In the genomic region with DNA sequence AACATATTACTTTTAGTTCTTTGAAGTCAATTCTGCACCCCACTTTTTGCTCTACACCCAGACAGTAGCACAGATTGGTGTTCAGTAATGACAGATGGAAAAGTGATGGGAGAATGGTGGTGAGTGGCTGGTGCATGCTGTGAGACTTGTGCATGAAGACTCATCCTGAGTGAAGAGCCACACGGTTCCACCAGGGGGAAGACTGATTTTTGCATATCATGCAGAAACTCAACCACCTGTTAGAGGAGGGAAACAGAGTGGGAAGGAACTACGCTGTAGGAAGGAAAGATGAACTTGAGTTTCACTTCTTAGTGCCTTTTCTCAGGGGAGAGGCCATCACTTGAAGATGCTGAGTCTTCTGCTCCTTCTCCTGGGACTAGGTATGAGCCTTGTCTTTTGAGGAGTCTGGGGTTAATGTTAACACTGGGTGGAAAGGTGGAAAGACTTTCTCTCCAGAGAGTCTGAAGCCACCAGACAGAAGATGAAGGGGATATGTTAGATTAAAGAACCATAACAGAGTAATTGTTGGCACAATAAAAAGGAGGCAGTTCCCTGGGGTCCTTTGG, we compare ENCODE assay signal across 10 cellular contexts. TPM values are rescaled to one million over a fixed set of nuclear protein-coding genes. Genes with fewer than 3 reads are reported as not detected.
DNase-seq lines count a peak whose midpoint lies in the region; ATAC-seq, FAIRE-seq and TF ChIP-seq lines count a peak whose summit lies in the region.
"Had no signal": no experiment of that assay in that cellular context is flagged by ENCODE, and none has a peak within 500 bp of the region (broad histone marks: within the 10 kb centered on the region; RNA-seq: fewer than 3 reads in every experiment).

No MANE protein-coding gene starts in this region.

- no peak for TF ChIP-seq POLR2A in upper lobe of left lung (IDR thresholded peaks at IDR 0.05)

- DNase-seq in GM13976 (ENCODE audit: low spot score) (no peak), cerebellum (ENCODE audit: low spot score) (peak; percentile 38), amygdala (lab: John Stamatoyannopoulos, UW) (no peak), upper lobe of left lung (no peak), frontal cortex (ENCODE audit: low spot score in 2 of 2) (no peak), NCI-H1105 (lab: John Stamatoyannopoulos, UW) (no peak)
- DNase-seq: activated CD4-positive, CD25-positive, alpha-beta regulatory T cell treated with anti-CD3 and anti-CD28 coated beads, Interleukin-2, amount 50 U/mL, for 72 hours; gastrocnemius medialis had no signal

- ATAC-seq in GM21381 (IDR thresholded peaks at IDR 0.05; ENCODE audit: unreplicated experiment) (peak; percentile 89), HG03439 (IDR thresholded peaks at IDR 0.05; ENCODE audit: unreplicated experiment) (peak; percentile 80), upper lobe of left lung (ENCODE audit: low FRiP score in 2 of 2) (no peak)
- ATAC-seq: gastrocnemius medialis had no signal

- H3K4me3 ChIP-seq in upper lobe of left lung = no peak overlapping the region
- H3K4me3 ChIP-seq: gastrocnemius medialis had no signal

- no peaks in the 10 kb centered on the region for H3K9me3 ChIP-seq in upper lobe of left lung
- H3K9me3 ChIP-seq: gastrocnemius medialis had no signal

- no peak for TF ChIP-seq EP300 in upper lobe of left lung (IDR thresholded peaks at IDR 0.05)

- FAIRE-seq in frontal cortex (lab: Jason Lieb, UNC) = no peak

- no peak overlapping the region for H3K27ac ChIP-seq in upper lobe of left lung

- TF ChIP-seq CTCF in GM13976 (IDR thresholded peaks at IDR 0.05; ENCODE audit: borderline replicate concordance, control extremely low read depth, extremely low read depth, insufficient read depth, missing control alignments) (peak; percentile 21), upper lobe of left lung (IDR thresholded peaks at IDR 0.05) (no peak)

- 33 to 38% methylated on average over 2 of the region's 2 CpGs for WGBS in upper lobe of left lung, 2 donors

- H3K4me1 ChIP-seq in upper lobe of left lung = no peaks in the 10 kb centered on the region

- H3K36me3 ChIP-seq in upper lobe of left lung = no peaks in the 10 kb centered on the region
- H3K36me3 ChIP-seq: gastrocnemius medialis had no signal

- no peaks in the 10 kb centered on the region for H3K27me3 ChIP-seq in upper lobe of left lung
- H3K27me3 ChIP-seq: gastrocnemius medialis had no signal

- in situ Hi-C loops in GM13976 (cut with MboI; ENCODE audit: low sequenced_read_pairs, unreplicated experiment) = no loop called here

RNA-seq across cellular contexts. Expression of a gene that starts 9.3 kb away (rescaled TPM):
- total RNA-seq in cerebellum = not detected
- 10 to 100 TPM in 1 of 6 donors, 1 to 10 TPM in 1, not detected in 4; 9.8 to 20.6 TPM for total RNA-seq in upper lobe of left lung
- total RNA-seq in frontal cortex = not detected
- total RNA-seq: gastrocnemius medialis had no signal

RNA-seq across cellular contexts. Expression of a gene that starts 30.8 kb away (rescaled TPM):
- total RNA-seq in cerebellum = not detected
- total RNA-seq in upper lobe of left lung = 10 to 100 TPM in 2 of 6 donors, not detected in 4; 34.2 to 64.5 TPM
- not detected for total RNA-seq in frontal cortex
- total RNA-seq: gastrocnemius medialis had no signal

Comparison
In these comparisons a context has a peak if more than half of its experiments do, and no peak if none do; other contexts are left out.
1. ATAC-seq: peak in GM21381 (single experiment) and HG03439 (single experiment); none in upper lobe of left lung (0 of 2).